22 cellular contexts compared by ENCODE assay signal in genomic region chr15:56763082-56763481, GRCh38.
"Had no signal": no experiment of that assay in that cellular context is flagged by ENCODE, and none has a peak within 500 bp of the region (broad histone marks: within the 10 kb centered on the region; RNA-seq: fewer than 3 reads in every experiment).

No MANE protein-coding gene starts in this region.

- H3K27ac Mint-ChIP-seq: activated CD4-positive, alpha-beta memory T cell treated with anti-CD3 and anti-CD28 coated beads for 36 hours; activated T-helper 1 cell treated with anti-CD3 and anti-CD28 coated beads, Interleukin-12 subunit alpha, Interleukin-12 subunit beta, Interleukin-2, Interleukin-4 antibody, amounts not matched to agents 30 ng/mL and 10 ng/mL and 1 ng/mL, durations not matched to agents 14 hours and 24 hours and 36 hours; progenitor cell of endocrine pancreas had no signal

- H3K36me3 ChIP-seq: ascending aorta, brain microvascular endothelial cell, heart right ventricle, sigmoid colon, spleen, tibial nerve had no signal

- H3K27ac ChIP-seq: brain microvascular endothelial cell had no signal

- H3K9me3 Mint-ChIP-seq: activated CD4-positive, alpha-beta memory T cell treated with anti-CD3 and anti-CD28 coated beads for 36 hours; activated naive CD4-positive, alpha-beta T cell treated with anti-CD3 and anti-CD28 coated beads, Interleukin-2, amount 50 U/mL, for 24 hours had no signal

- DNase-seq: activated CD4-positive, alpha-beta memory T cell treated with anti-CD3 and anti-CD28 coated beads for 36 hours; activated CD4-positive, alpha-beta T cell treated with anti-CD3 and anti-CD28 coated beads for 48 hours; activated gamma-delta T cell treated with Interleukin-2 at 50 U/mL for 16 hours; brain microvascular endothelial cell; central memory CD4-positive, alpha-beta T cell; effector CD8-positive, alpha-beta T cell; heart right ventricle; naive thymus-derived CD4-positive, alpha-beta T cell; retina; sigmoid colon; spleen; stimulated activated CD4-positive, alpha-beta T cell treated with anti-CD3 and anti-CD28 coated beads, Interleukin-4, amount 100 ng/mL, for 24 hours; stimulated activated naive CD4-positive, alpha-beta T cell treated with Interleukin-2 at 50 U/mL for 16 hours; substantia nigra; T-helper 2 cell had no signal

- H3K27me3 Mint-ChIP-seq: progenitor cell of endocrine pancreas had no signal

- H3K9me3 ChIP-seq: ascending aorta, heart right ventricle, sigmoid colon, spleen, tibial nerve had no signal

- H3K4me3 Mint-ChIP-seq: activated CD4-positive, alpha-beta memory T cell treated with anti-CD3 and anti-CD28 coated beads for 36 hours; activated naive CD4-positive, alpha-beta T cell treated with anti-CD3 and anti-CD28 coated beads, Interleukin-2, amount 50 U/mL, for 24 hours; activated T-helper 1 cell treated with anti-CD3 and anti-CD28 coated beads, Interleukin-12 subunit alpha, Interleukin-12 subunit beta, Interleukin-2, Interleukin-4 antibody, amounts not matched to agents 30 ng/mL and 10 ng/mL and 1 ng/mL, durations not matched to agents 14 hours and 24 hours and 36 hours; naive thymus-derived CD4-positive, alpha-beta T cell had no signal

- H3K27me3 ChIP-seq: ascending aorta, brain microvascular endothelial cell, heart right ventricle, sigmoid colon, spleen, tibial nerve had no signal

- H3K36me3 Mint-ChIP-seq: activated CD4-positive, alpha-beta memory T cell treated with anti-CD3 and anti-CD28 coated beads for 36 hours; activated naive CD4-positive, alpha-beta T cell treated with anti-CD3 and anti-CD28 coated beads, Interleukin-2, amount 50 U/mL, for 24 hours had no signal

- H3K4me3 ChIP-seq: ascending aorta, heart right ventricle, lung, sigmoid colon, spleen, tibial nerve had no signal

- ATAC-seq: left lobe of liver; naive thymus-derived CD4-positive, alpha-beta T cell had no signal
